In the genomic region with DNA sequence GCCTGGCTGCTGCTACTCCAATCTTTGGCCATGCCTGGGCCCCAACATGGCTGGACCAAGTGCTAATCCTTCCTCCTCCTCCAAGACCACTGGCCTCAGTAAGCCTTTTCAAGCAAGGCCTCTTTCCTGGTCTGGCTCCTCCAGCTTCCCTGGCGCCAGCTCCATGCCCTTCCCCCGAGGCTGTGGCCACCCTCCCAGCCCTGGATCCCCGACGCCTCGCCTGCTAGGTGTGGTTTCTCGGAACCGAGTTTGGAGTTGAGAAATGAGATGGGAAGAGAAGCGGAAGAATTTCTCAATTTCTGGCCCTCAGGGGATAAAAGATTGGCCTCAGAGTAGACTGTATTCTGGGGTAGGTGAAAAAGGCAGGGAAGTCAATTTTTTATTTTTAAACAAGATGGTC, we compare ENCODE assay signal across 23 cellular contexts. TPM values are rescaled to one million over a fixed set of nuclear protein-coding genes. Genes with fewer than 3 reads are reported as not detected.
A peak's percentile ranks its signal among the peaks of the same experiment; 100 is the strongest.
DNase-seq lines count a peak whose midpoint lies in the region; ATAC-seq and TF ChIP-seq lines count a peak whose summit lies in the region.
"Had no signal": no experiment of that assay in that cellular context is flagged by ENCODE, and none has a peak within 500 bp of the region (broad histone marks: within the 10 kb centered on the region; RNA-seq: fewer than 3 reads in every experiment).

No MANE protein-coding gene starts in this region.

- H3K36me3 ChIP-seq in ovary (no peaks in the 10 kb centered on the region), transverse colon (no peaks in the 10 kb centered on the region)

- intact Hi-C loops in left cardiac atrium (cut with DNase I), result no loop called here
- intact Hi-C loops in ovary (cut with DNase I), result no loop called here
- intact Hi-C loops in transverse colon (cut with DNase I; ENCODE audit: low total_unique reads), result no loop called here

- TF ChIP-seq EP300 in ovary (IDR thresholded peaks at IDR 0.05) (peak; percentile 42), transverse colon (IDR thresholded peaks at IDR 0.05; ENCODE audit: low read depth) (no peak)

- H3K4me1 ChIP-seq in ovary (ENCODE audit: insufficient read depth) (peaks cover 21% of the 10 kb centered on the region), transverse colon (no peaks in the 10 kb centered on the region)

- TF ChIP-seq CTCF in coronary artery (IDR thresholded peaks at IDR 0.05), result no peak
- TF ChIP-seq CTCF in ovary (IDR thresholded peaks at IDR 0.05), result no peak
- no peak for TF ChIP-seq CTCF in transverse colon (IDR thresholded peaks at IDR 0.05)

- H3K9me3 ChIP-seq in ovary (no peaks in the 10 kb centered on the region), transverse colon (no peaks in the 10 kb centered on the region)

- H3K27ac ChIP-seq in coronary artery (peak overlapping the region; percentile 36 to 83), ovary (peak overlapping the region; percentile 48 to 78), transverse colon (peak overlapping the region in 3 of 4 donors; percentile 14 to 66 (median 59))
- H3K27ac ChIP-seq: GM23248 had no signal

- in situ Hi-C loops in transverse colon (cut with MboI; ENCODE audit: low pct_ligation_motif_present in 1 of 4, low pct_unique_long_range_greater_than_20kb in 1 of 4, low sequenced_read_pairs in 3 of 4), result no loop called here

- H3K4me3 ChIP-seq in coronary artery (no peak overlapping the region), ovary (no peak overlapping the region), transverse colon (no peak overlapping the region)
- H3K4me3 ChIP-seq: GM23248 had no signal

- TF ChIP-seq POLR2A in ovary (IDR thresholded peaks at IDR 0.05), result no peak
- no peak for TF ChIP-seq POLR2A in transverse colon (IDR thresholded peaks at IDR 0.05)

- 77 to 94% (median 83%) methylated on average over 8 of the region's 8 CpGs for WGBS in ovary, 3 donors
- WGBS in transverse colon (ENCODE audit: low coverage in 1 of 2), 2 donors, result 88% methylated on average over 8 of the region's 8 CpGs; no CpG with 5 or more reads in 1 of the 2 donors

- no peak for DNase-seq in coronary artery (ENCODE audit: low spot score)
- DNase-seq in left cardiac atrium, result peak; percentile 63
- peak in 1 of 5 donors; percentile 69 for DNase-seq in ovary
- DNase-seq in transverse colon, result no peak
- DNase-seq in activated CD4-positive, alpha-beta T cell treated with anti-CD3 and anti-CD28 coated beads, Interleukin-2, amount 50 U/mL, for 4 hours, result no peak
- DNase-seq: activated CD4-positive, CD25-positive, alpha-beta regulatory T cell treated with anti-CD3 and anti-CD28 coated beads, Interleukin-2, amount 50 U/mL, for 72 hours; activated naive CD4-positive, alpha-beta T cell treated with anti-CD3 and anti-CD28 coated beads for 36 hours; activated T-cell treated with anti-CD3 and anti-CD28 coated beads, Interleukin-2, amount 50 U/mL, for 4 hours; anterior cingulate cortex; CD4-positive, alpha-beta T cell; DMS 273 treated with DMSO at 0.1 percent for 48 hours; effector memory CD8-positive, alpha-beta T cell; GM23248; IMR-90; naive thymus-derived CD4-positive, alpha-beta T cell; NCI-H1417 treated with DMSO at 0.1 percent for 48 hours; NCI-H2171; NCI-H526; stimulated activated CD4-positive, alpha-beta T cell treated with anti-CD3 and anti-CD28 coated beads, Interleukin-4, amount 100 ng/mL, for 4 hours had no signal

- H3K27me3 ChIP-seq in ovary, result no peaks in the 10 kb centered on the region
- no peaks in the 10 kb centered on the region for H3K27me3 ChIP-seq in transverse colon

- ATAC-seq in left cardiac atrium, result peak in 1 of 2 donors; percentile 62
- no peak for ATAC-seq in HG03354 (IDR thresholded peaks at IDR 0.05; ENCODE audit: poor library complexity, severe bottlenecking, unreplicated experiment)
- ATAC-seq in GM18861 (IDR thresholded peaks at IDR 0.05; ENCODE audit: unreplicated experiment), result no peak
- ATAC-seq in GM21423 (IDR thresholded peaks at IDR 0.05; ENCODE audit: unreplicated experiment), result no peak
- ATAC-seq: activated T-cell treated with anti-CD3 and anti-CD28 coated beads, Interleukin-2, amount 50 U/mL, for 4 hours; effector memory CD8-positive, alpha-beta T cell; SK-N-SH treated with all-trans-retinoic acid at 6 μM for 48 hours had no signal

RNA-seq across cellular contexts. Expression of a gene that starts 46.4 kb away (rescaled TPM):
- total RNA-seq in left cardiac atrium (10 to 100 TPM; 42.7 to 44.0 TPM), ovary (100 to 1,000 TPM in 3 of 7 donors, 10 to 100 TPM in 4; 27.1 to 150 (median 97.4) TPM), transverse colon (10 to 100 TPM; 11.7 to 80.2 (median 22.6) TPM)
- polyA plus RNA-seq in ovary, result 100 to 1,000 TPM in 1 of 2 donors, 10 to 100 TPM in 1; 65.1 to 104 TPM
